ENCODE assay signal across 10 cellular contexts in the genomic region with DNA sequence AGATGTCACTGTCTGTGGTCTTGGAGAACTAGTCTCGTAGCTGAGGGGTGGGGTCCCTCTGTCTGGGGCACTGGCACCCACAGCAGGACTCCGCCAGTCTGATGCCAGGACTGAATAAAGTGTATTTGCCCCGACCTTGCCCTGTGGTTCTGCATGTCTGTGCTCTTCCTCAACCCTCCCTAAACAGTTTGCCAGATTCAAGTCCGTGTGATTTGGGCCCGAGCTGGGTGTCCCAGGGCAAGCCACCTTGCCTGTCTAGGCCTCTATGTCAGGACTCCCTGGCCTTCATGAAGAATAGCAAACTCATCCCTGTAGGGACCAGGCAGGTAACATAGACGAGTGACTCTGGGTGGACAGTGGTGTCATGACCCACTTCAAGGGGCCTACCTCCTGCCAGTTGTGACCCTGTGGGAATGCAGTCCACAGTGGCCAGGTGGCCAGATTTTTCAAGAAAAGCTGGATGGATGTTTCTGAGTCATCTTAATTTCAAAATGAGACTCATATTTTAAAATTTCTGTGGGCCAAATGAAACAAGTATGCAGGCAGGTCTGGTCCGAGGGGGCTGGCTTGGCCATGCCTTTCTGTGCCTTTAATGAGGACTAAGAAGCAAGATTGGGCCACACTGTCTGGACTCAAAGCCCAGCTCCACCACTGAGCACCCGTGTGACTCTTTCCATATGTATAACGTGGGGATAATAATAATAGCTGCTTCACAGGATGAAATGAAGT. TPM values are rescaled to one million over a fixed set of nuclear protein-coding genes. Genes with fewer than 3 reads are reported as not detected.
DNase-seq lines count a peak whose midpoint lies in the region; ATAC-seq, FAIRE-seq and TF ChIP-seq lines count a peak whose summit lies in the region.
"Had no signal": no experiment of that assay in that cellular context is flagged by ENCODE, and none has a peak within 500 bp of the region (broad histone marks: within the 10 kb centered on the region; RNA-seq: fewer than 3 reads in every experiment).

No MANE protein-coding gene starts in this region.

- H3K9me3 Mint-ChIP-seq in natural killer cell, result no peaks in the 10 kb centered on the region
- no peaks in the 10 kb centered on the region for H3K9me3 Mint-ChIP-seq in natural killer cell treated with Interleukin-12 subunit alpha and Interleukin-12 subunit beta and Interleukin-15 and Interleukin-18, amount 100 ng/mL, for 72 hours
- no peaks in the 10 kb centered on the region for H3K9me3 Mint-ChIP-seq in activated naive CD8-positive, alpha-beta T cell treated with anti-CD3 and anti-CD28 coated beads, Interleukin-2, amount 10 ng/mL, durations not matched to agents 7 days and 5 days

- peak overlapping the region; percentile 43 to 51 for H3K27ac Mint-ChIP-seq in natural killer cell
- peak overlapping the region in 1 of 2 donors; percentile 39 for H3K27ac Mint-ChIP-seq in natural killer cell treated with Interleukin-12 subunit alpha and Interleukin-12 subunit beta and Interleukin-15 and Interleukin-18, amount 100 ng/mL, for 72 hours
- H3K27ac Mint-ChIP-seq in activated naive CD8-positive, alpha-beta T cell treated with anti-CD3 and anti-CD28 coated beads, Interleukin-2, amount 10 ng/mL, durations not matched to agents 7 days and 5 days, result peak overlapping the region; percentile 47

- TF ChIP-seq POLR2A in uterus (IDR thresholded peaks at IDR 0.05), result no peak

- no peaks in the 10 kb centered on the region for H3K79me2 ChIP-seq in keratinocyte (ENCODE audit: control insufficient read depth, insufficient read depth, low read length)

- dilution Hi-C loops in keratinocyte (cut with MboI; ENCODE audit: extremely low pct_ligation_motif_present, low sequenced_read_pairs), result loop anchor here (10.0 kb wide), 1 partner anchor 84 kb away; no protein-coding TSS in a partner anchor

- no peak overlapping the region for H3K9ac ChIP-seq in keratinocyte (ENCODE audit: control insufficient read depth, extremely low read depth, insufficient read depth, low read length)

- H3K9me3 ChIP-seq in keratinocyte (ENCODE audit: control insufficient read depth, low read depth, low read length) (no peaks in the 10 kb centered on the region), uterus (no peaks in the 10 kb centered on the region)
- H3K9me3 ChIP-seq: prostate gland had no signal

- peak overlapping the region; percentile 82 for H3K4me3 Mint-ChIP-seq in natural killer cell
- H3K4me3 Mint-ChIP-seq in natural killer cell treated with Interleukin-12 subunit alpha and Interleukin-12 subunit beta and Interleukin-15 and Interleukin-18, amount 100 ng/mL, for 72 hours, result no peak overlapping the region
- peak overlapping the region; percentile 59 for H3K4me3 Mint-ChIP-seq in activated naive CD8-positive, alpha-beta T cell treated with anti-CD3 and anti-CD28 coated beads, Interleukin-2, amount 10 ng/mL, durations not matched to agents 7 days and 5 days

- no peaks in the 10 kb centered on the region for H3K9me1 ChIP-seq in keratinocyte (ENCODE audit: control insufficient read depth, extremely low read depth, insufficient read depth, low read length)

- POLR2A ChIA-PET in activated naive CD8-positive, alpha-beta T cell treated with anti-CD3 and anti-CD28 coated beads, Interleukin-2, amount 10 ng/mL, durations not matched to agents 7 days and 5 days (lab: Charles Lee), result interaction anchor here (0.6 to 1.3 kb wide), 3 partner anchors 17 to 41 kb away, joined by 3 to 9 read pairs (median 4); a partner anchor contains a TSS

- H3K36me3 Mint-ChIP-seq in natural killer cell, result no peaks in the 10 kb centered on the region
- no peaks in the 10 kb centered on the region for H3K36me3 Mint-ChIP-seq in natural killer cell treated with Interleukin-12 subunit alpha and Interleukin-12 subunit beta and Interleukin-15 and Interleukin-18, amount 100 ng/mL, for 72 hours
- H3K36me3 Mint-ChIP-seq in activated naive CD8-positive, alpha-beta T cell treated with anti-CD3 and anti-CD28 coated beads, Interleukin-2, amount 10 ng/mL, durations not matched to agents 7 days and 5 days, result no peaks in the 10 kb centered on the region

- no peak overlapping the region for H2AFZ ChIP-seq in keratinocyte (ENCODE audit: control insufficient read depth, low read length)

- TF ChIP-seq CTCF in natural killer cell (IDR thresholded peaks at IDR 0.05), result no peak
- TF ChIP-seq CTCF in keratinocyte (optimal IDR thresholded peaks at IDR 0.05 in 1 of 3, IDR thresholded peaks at IDR 0.05 in 1 of 3, conservative IDR thresholded peaks at IDR 0.05 in 1 of 3; ENCODE audit: extremely low read depth in 1 of 3, insufficient read depth in 2 of 3, low read length in 3 of 3), result no peak
- no peak for TF ChIP-seq CTCF in uterus (IDR thresholded peaks at IDR 0.05)

- H3K27me3 Mint-ChIP-seq in natural killer cell (ENCODE audit: low read depth in 2 of 2), result no peaks in the 10 kb centered on the region
- H3K27me3 Mint-ChIP-seq in natural killer cell treated with Interleukin-12 subunit alpha and Interleukin-12 subunit beta and Interleukin-15 and Interleukin-18, amount 100 ng/mL, for 72 hours, result no peaks in the 10 kb centered on the region
- H3K27me3 Mint-ChIP-seq in activated naive CD8-positive, alpha-beta T cell treated with anti-CD3 and anti-CD28 coated beads, Interleukin-2, amount 10 ng/mL, durations not matched to agents 7 days and 5 days, result no peaks in the 10 kb centered on the region

- H3K27me3 ChIP-seq in keratinocyte (ENCODE audit: control insufficient read depth, extremely low read depth, insufficient read depth, low read length), result no peaks in the 10 kb centered on the region
- no peaks in the 10 kb centered on the region for H3K27me3 ChIP-seq in uterus

- H3K27ac ChIP-seq in keratinocyte (ENCODE audit: control insufficient read depth, insufficient read depth, low read length), result no peak overlapping the region
- peak overlapping the region; percentile 96 to 98 for H3K27ac ChIP-seq in uterus
- H3K27ac ChIP-seq: HL-60 had no signal

- no peak for FAIRE-seq in keratinocyte (lab: Jason Lieb, UNC)

- DNase-seq in natural killer cell (no peak), keratinocyte (ENCODE audit: low read depth, low spot score) (no peak), uterus (no peak), NCI-H146 treated with DMSO at 0.1 percent for 48 hours (lab: John Stamatoyannopoulos, UW; ENCODE audit: unreplicated experiment) (no peak)
- no peak for DNase-seq in natural killer cell treated with Interleukin-12 subunit alpha and Interleukin-12 subunit beta and Interleukin-15 and Interleukin-18, amount 100 ng/mL, for 72 hours (ENCODE audit: low spot score)
- DNase-seq in activated naive CD8-positive, alpha-beta T cell treated with anti-CD3 and anti-CD28 coated beads, Interleukin-2, amount 10 ng/mL, durations not matched to agents 7 days and 5 days, result no peak

- H3K4me1 Mint-ChIP-seq in natural killer cell, result peaks cover 0 to 18% of the 10 kb centered on the region in 2 donors
- peaks cover 4 to 13% of the 10 kb centered on the region in 2 donors for H3K4me1 Mint-ChIP-seq in natural killer cell treated with Interleukin-12 subunit alpha and Interleukin-12 subunit beta and Interleukin-15 and Interleukin-18, amount 100 ng/mL, for 72 hours (ENCODE audit: low read depth in 2 of 2)
- peaks cover 29% of the 10 kb centered on the region for H3K4me1 Mint-ChIP-seq in activated naive CD8-positive, alpha-beta T cell treated with anti-CD3 and anti-CD28 coated beads, Interleukin-2, amount 10 ng/mL, durations not matched to agents 7 days and 5 days

- H3K4me3 ChIP-seq in keratinocyte (ENCODE audit: control insufficient read depth in 2 of 3, extremely low read depth in 1 of 3, insufficient read depth in 2 of 3, low read depth in 1 of 3, low read length in 3 of 3) (no peak overlapping the region), uterus (no peak overlapping the region)

- H3K4me1 ChIP-seq in keratinocyte (ENCODE audit: control insufficient read depth, extremely low read depth, insufficient read depth, low read length) (peaks cover 10% of the 10 kb centered on the region), uterus (no peaks in the 10 kb centered on the region)

- intact Hi-C loops in natural killer cell (cut with micrococcal nuclease), result no loop called here
- intact Hi-C loops in uterus (cut with DNase I; ENCODE audit: low total_unique reads), result no loop called here

- ATAC-seq in natural killer cell (no peak), HG03135 (IDR thresholded peaks at IDR 0.05; ENCODE audit: unreplicated experiment) (no peak), GM21381 (IDR thresholded peaks at IDR 0.05; ENCODE audit: unreplicated experiment) (no peak)
- no peak for ATAC-seq in natural killer cell treated with Interleukin-12 subunit alpha and Interleukin-12 subunit beta and Interleukin-15 and Interleukin-18, amount 100 ng/mL, for 72 hours
- ATAC-seq in activated naive CD8-positive, alpha-beta T cell treated with anti-CD3 and anti-CD28 coated beads, Interleukin-2, amount 10 ng/mL, durations not matched to agents 7 days and 5 days (ENCODE audit: low read depth), result no peak

- peak overlapping the region; percentile 89 for H3K4me2 ChIP-seq in keratinocyte (ENCODE audit: control insufficient read depth, extremely low read depth, insufficient read depth, low read depth, low read length)

- peaks cover 3% of the 10 kb centered on the region for H4K20me1 ChIP-seq in keratinocyte (ENCODE audit: control insufficient read depth, extremely low read depth, insufficient read depth, low read length)

- H3K36me3 ChIP-seq in keratinocyte (ENCODE audit: control insufficient read depth in 2 of 2, extremely low read depth in 1 of 2, insufficient read depth in 2 of 2, low read length in 2 of 2), result peaks cover 0 to 2% of the 10 kb centered on the region in 2 experiments
- H3K36me3 ChIP-seq in uterus, result no peaks in the 10 kb centered on the region
- H3K36me3 ChIP-seq: prostate gland had no signal

RNA-seq across cellular contexts. Expression of a gene that starts 3.4 kb away (rescaled TPM):
- total RNA-seq in natural killer cell (1 to 10 TPM; 2.3 to 4.6 (median 2.9) TPM), uterus (10 to 100 TPM in 1 of 4 donors, 1 to 10 TPM in 3; 2.4 to 21.9 (median 7.4) TPM)
- total RNA-seq in natural killer cell treated with Interleukin-12 subunit alpha and Interleukin-12 subunit beta and Interleukin-15 and Interleukin-18, amount 100 ng/mL, for 72 hours, result 1 to 10 TPM in 1 of 2 donors, under 1 TPM in 1; 0.36 to 1.5 TPM
- total RNA-seq in activated naive CD8-positive, alpha-beta T cell treated with anti-CD3 and anti-CD28 coated beads, Interleukin-2, amount 10 ng/mL, durations not matched to agents 7 days and 5 days, result 10 to 100 TPM; 10.1 to 10.6 TPM
- 1.4 to 3.5 TPM (median 1.9 TPM) in 3 replicates for polyA plus RNA-seq in keratinocyte
- polyA plus RNA-seq in keratinocyte (2011; ENCODE audit: low read depth), result 0.54 TPM
- 1.7 and 3.5 TPM in 2 replicates for polyA plus RNA-seq in keratinocyte (2011; cell fraction: cytosol; rRNA removed)
- 5.4 and 7.0 TPM in 2 replicates for polyA plus RNA-seq in keratinocyte (2011; cell fraction: nucleus; rRNA removed)
- 3.0 and 8.8 TPM in 2 replicates for polyA plus RNA-seq in keratinocyte (2012; ENCODE audit: low replicate concordance)
- 1.2 to 4.6 TPM (median 1.3 TPM) in 3 replicates for polyA minus RNA-seq in keratinocyte
- 4.6 TPM for polyA minus RNA-seq in keratinocyte (2011; cell fraction: cytosol; rRNA and poly(A)+ RNA removed)
- 1.7 and 2.2 TPM in 2 replicates for polyA minus RNA-seq in keratinocyte (2011; cell fraction: nucleus; rRNA and poly(A)+ RNA removed)

RNA-seq across cellular contexts. Expression of a gene that starts 18.2 kb away (rescaled TPM):
- total RNA-seq in natural killer cell, result 1 to 10 TPM; 6.6 to 9.3 (median 8.4) TPM
- total RNA-seq in natural killer cell treated with Interleukin-12 subunit alpha and Interleukin-12 subunit beta and Interleukin-15 and Interleukin-18, amount 100 ng/mL, for 72 hours, result 1 to 10 TPM; 3.6 to 5.5 TPM
- total RNA-seq in activated naive CD8-positive, alpha-beta T cell treated with anti-CD3 and anti-CD28 coated beads, Interleukin-2, amount 10 ng/mL, durations not matched to agents 7 days and 5 days, result 1 to 10 TPM; 3.6 to 3.7 TPM
- 10.4 to 29.0 TPM (median 14.0 TPM) in 3 replicates for polyA plus RNA-seq in keratinocyte
- polyA plus RNA-seq in keratinocyte (2011; ENCODE audit: low read depth), result 2.3 TPM
- polyA plus RNA-seq in keratinocyte (2011; cell fraction: cytosol; rRNA removed), result 12.5 and 32.8 TPM in 2 replicates
- 15.1 and 26.5 TPM in 2 replicates for polyA plus RNA-seq in keratinocyte (2011; cell fraction: nucleus; rRNA removed)
- 10.6 and 21.1 TPM in 2 replicates for polyA plus RNA-seq in keratinocyte (2012; ENCODE audit: low replicate concordance)
- polyA minus RNA-seq in keratinocyte, result 8.4 to 20.7 TPM (median 11.2 TPM) in 3 replicates
- 18.6 TPM for polyA minus RNA-seq in keratinocyte (2011; cell fraction: cytosol; rRNA and poly(A)+ RNA removed)
- polyA minus RNA-seq in keratinocyte (2011; cell fraction: nucleus; rRNA and poly(A)+ RNA removed), result 9.5 and 10.2 TPM in 2 replicates
- 10 to 100 TPM; 10.2 to 65.6 (median 28.7) TPM for total RNA-seq in uterus

RNA-seq across cellular contexts. Expression of a gene that starts 31.4 kb away (rescaled TPM):
- total RNA-seq in natural killer cell (10 to 100 TPM; 19.2 to 24.0 (median 20.6) TPM), uterus (10 to 100 TPM in 3 of 4 donors, 1 to 10 TPM in 1; 3.3 to 56.7 (median 19.2) TPM)
- 10 to 100 TPM; 18.7 to 20.6 TPM for total RNA-seq in natural killer cell treated with Interleukin-12 subunit alpha and Interleukin-12 subunit beta and Interleukin-15 and Interleukin-18, amount 100 ng/mL, for 72 hours
- total RNA-seq in activated naive CD8-positive, alpha-beta T cell treated with anti-CD3 and anti-CD28 coated beads, Interleukin-2, amount 10 ng/mL, durations not matched to agents 7 days and 5 days, result 10 to 100 TPM; 30.0 to 30.6 TPM
- 4.9 to 6.8 TPM (median 5.7 TPM) in 3 replicates for polyA plus RNA-seq in keratinocyte
- 1.8 TPM for polyA plus RNA-seq in keratinocyte (2011; ENCODE audit: low read depth)
- 3.5 and 4.4 TPM in 2 replicates for polyA plus RNA-seq in keratinocyte (2011; cell fraction: cytosol; rRNA removed)
- polyA plus RNA-seq in keratinocyte (2011; cell fraction: nucleus; rRNA removed), result 6.5 and 6.8 TPM in 2 replicates
- 3.7 and 5.9 TPM in 2 replicates for polyA plus RNA-seq in keratinocyte (2012; ENCODE audit: low replicate concordance)
- polyA minus RNA-seq in keratinocyte, result 3.6 to 5.8 TPM (median 3.7 TPM) in 3 replicates
- polyA minus RNA-seq in keratinocyte (2011; cell fraction: cytosol; rRNA and poly(A)+ RNA removed), result 8.1 TPM
- 3.7 and 4.0 TPM in 2 replicates for polyA minus RNA-seq in keratinocyte (2011; cell fraction: nucleus; rRNA and poly(A)+ RNA removed)

RNA-seq across cellular contexts. Expression of a gene that starts 38.2 kb away (rescaled TPM):
- total RNA-seq in natural killer cell, result 1 to 10 TPM; 3.8 to 4.3 (median 4.1) TPM
- 1 to 10 TPM; 2.0 to 6.2 TPM for total RNA-seq in natural killer cell treated with Interleukin-12 subunit alpha and Interleukin-12 subunit beta and Interleukin-15 and Interleukin-18, amount 100 ng/mL, for 72 hours
- total RNA-seq in activated naive CD8-positive, alpha-beta T cell treated with anti-CD3 and anti-CD28 coated beads, Interleukin-2, amount 10 ng/mL, durations not matched to agents 7 days and 5 days, result 10 to 100 TPM in 1 of 2 experiments, 1 to 10 TPM in 1; 9.6 to 11.7 TPM
- polyA plus RNA-seq in keratinocyte, result 3.5 to 4.7 TPM (median 3.6 TPM) in 3 replicates
- polyA plus RNA-seq in keratinocyte (2011; ENCODE audit: low read depth), result 1.1 TPM
- polyA plus RNA-seq in keratinocyte (2011; cell fraction: cytosol; rRNA removed), result 2.5 and 2.6 TPM in 2 replicates
- 5.8 and 6.0 TPM in 2 replicates for polyA plus RNA-seq in keratinocyte (2011; cell fraction: nucleus; rRNA removed)
- polyA plus RNA-seq in keratinocyte (2012; ENCODE audit: low replicate concordance), result 1.8 and 2.2 TPM in 2 replicates
- polyA minus RNA-seq in keratinocyte, result 0.89 to 2.6 TPM (median 0.96 TPM) in 3 replicates
- 2.1 TPM for polyA minus RNA-seq in keratinocyte (2011; cell fraction: cytosol; rRNA and poly(A)+ RNA removed)
- 1.3 and 1.7 TPM in 2 replicates for polyA minus RNA-seq in keratinocyte (2011; cell fraction: nucleus; rRNA and poly(A)+ RNA removed)
- 10 to 100 TPM in 2 of 4 donors, 1 to 10 TPM in 2; 2.8 to 18.2 (median 11.2) TPM for total RNA-seq in uterus

RNA-seq across cellular contexts. Expression of a gene that starts 51.8 kb away (rescaled TPM):
- total RNA-seq in natural killer cell (1 to 10 TPM; 4.0 to 8.9 (median 7.7) TPM), uterus (1 to 10 TPM; 1.8 to 8.4 (median 3.9) TPM)
- total RNA-seq in natural killer cell treated with Interleukin-12 subunit alpha and Interleukin-12 subunit beta and Interleukin-15 and Interleukin-18, amount 100 ng/mL, for 72 hours, result 10 to 100 TPM; 18.0 to 21.6 TPM
- total RNA-seq in activated naive CD8-positive, alpha-beta T cell treated with anti-CD3 and anti-CD28 coated beads, Interleukin-2, amount 10 ng/mL, durations not matched to agents 7 days and 5 days, result 10 to 100 TPM; 24.2 to 26.1 TPM
- 52.6 to 68.4 TPM (median 57.6 TPM) in 3 replicates for polyA plus RNA-seq in keratinocyte
- 13.0 TPM for polyA plus RNA-seq in keratinocyte (2011; ENCODE audit: low read depth)
- polyA plus RNA-seq in keratinocyte (2011; cell fraction: cytosol; rRNA removed), result 55.6 and 70.2 TPM in 2 replicates
- 36.6 and 44.0 TPM in 2 replicates for polyA plus RNA-seq in keratinocyte (2011; cell fraction: nucleus; rRNA removed)
- 56.1 and 108 TPM in 2 replicates for polyA plus RNA-seq in keratinocyte (2012; ENCODE audit: low replicate concordance)
- polyA minus RNA-seq in keratinocyte, result 52.9 to 56.4 TPM (median 53.6 TPM) in 3 replicates
- polyA minus RNA-seq in keratinocyte (2011; cell fraction: cytosol; rRNA and poly(A)+ RNA removed), result 103 TPM
- 29.4 and 35.6 TPM in 2 replicates for polyA minus RNA-seq in keratinocyte (2011; cell fraction: nucleus; rRNA and poly(A)+ RNA removed)
